ENCODE assay signal across 8 cellular contexts in the genomic region with DNA sequence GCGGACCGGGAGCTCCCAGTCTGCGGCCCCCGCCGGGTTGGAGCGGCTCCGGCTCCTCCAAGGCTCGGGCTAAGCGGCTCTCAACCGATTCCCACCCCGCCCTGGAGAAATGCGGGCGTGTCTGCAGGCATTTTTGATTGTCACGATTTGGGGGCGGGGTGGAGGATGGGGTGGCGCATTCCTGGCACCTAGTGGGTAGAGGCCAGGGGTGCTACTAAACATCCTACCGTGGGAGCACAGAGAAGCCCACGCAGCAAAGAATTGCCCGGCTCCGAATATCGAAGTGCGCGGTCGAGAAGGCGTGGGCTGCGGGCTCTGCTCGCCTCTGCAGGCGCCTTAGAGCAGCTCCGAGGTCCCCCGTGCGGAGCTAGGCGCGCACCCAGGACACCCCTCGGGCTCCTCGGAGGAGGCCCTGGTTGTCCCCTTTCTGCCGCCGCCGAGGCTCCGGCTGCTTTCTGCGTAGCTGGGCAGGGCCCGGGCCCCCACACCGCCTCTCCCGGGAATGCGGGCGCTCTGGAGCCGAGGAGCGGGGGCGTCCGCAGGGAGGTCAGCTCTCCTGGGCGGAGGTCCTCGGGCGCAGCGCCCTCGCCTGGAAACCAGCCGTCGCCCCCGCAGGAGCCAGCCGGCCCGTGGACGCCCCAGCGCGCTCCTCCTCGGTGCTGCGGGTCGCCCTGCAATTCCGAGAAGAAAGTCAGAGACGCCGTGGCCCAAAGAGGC. TPM values are rescaled to one million over a fixed set of nuclear protein-coding genes. Genes with fewer than 3 reads are reported as not detected.
DNase-seq lines count a peak whose midpoint lies in the region; ATAC-seq and TF ChIP-seq lines count a peak whose summit lies in the region.

No MANE protein-coding gene starts in this region.

- peak; percentile 58 for ATAC-seq in GM21381 (IDR thresholded peaks at IDR 0.05; ENCODE audit: unreplicated experiment)
- peak in 3 of 4 donors; percentile 62 to 72 (median 65) for ATAC-seq in heart left ventricle
- no peak for ATAC-seq in GM19467 (IDR thresholded peaks at IDR 0.05; ENCODE audit: unreplicated experiment)

- DNase-seq in NCI-H524 (lab: John Stamatoyannopoulos, UW) = peak; percentile 60 to 77
- peak; percentile 48 for DNase-seq in activated naive CD4-positive, alpha-beta T cell treated with anti-CD3 and anti-CD28 coated beads, Interleukin-2, amount 50 U/mL, for 16 hours
- peak in 4 of 5 donors; percentile 33 to 41 (median 36) for DNase-seq in heart left ventricle
- peak in 1 of 2 donors; percentile 31 for DNase-seq in trophoblast cell
- no peak for DNase-seq in DMS79 treated with DMSO at 0.1 percent for 48 hours (lab: John Stamatoyannopoulos, UW)

- H2AK5ac ChIP-seq in trophoblast cell (ENCODE audit: low read length) = no peak overlapping the region

- H3K4me3 ChIP-seq in ACC112 (ENCODE audit: low read depth, low read length) (peak overlapping the region; percentile 82), heart left ventricle (peak overlapping the region; percentile 28 to 64 (median 54)), trophoblast cell (ENCODE audit: low read depth, low read length) (peak overlapping the region; percentile 62)

- no peak overlapping the region for H3K23ac ChIP-seq in trophoblast cell (ENCODE audit: low read length)

- H3K27ac ChIP-seq in ACC112 (ENCODE audit: low read depth, low read length) = no peak overlapping the region
- no peak overlapping the region for H3K27ac ChIP-seq in heart left ventricle
- H3K27ac ChIP-seq in trophoblast cell (ENCODE audit: low read depth, low read length) = no peak overlapping the region

- no peaks in the 10 kb centered on the region for H3K9me3 ChIP-seq in heart left ventricle
- peaks cover 2% of the 10 kb centered on the region for H3K9me3 ChIP-seq in trophoblast cell (ENCODE audit: insufficient read depth, low read depth, low read length)

- no peak overlapping the region for H2BK120ac ChIP-seq in trophoblast cell (ENCODE audit: insufficient read depth, low read length, poor library complexity)

- TF ChIP-seq CTCF in heart left ventricle (IDR thresholded peaks at IDR 0.05) = peak in 5 of 12 donors; percentile 15 to 30 (median 24)

- no peak overlapping the region for H4K91ac ChIP-seq in trophoblast cell (ENCODE audit: low read depth, low read length)

- 0 to 1% (median 1%) methylated on average over 29 to 68 of the region's 68 CpGs for WGBS in heart left ventricle, 4 donors
- WGBS in trophoblast cell (ENCODE audit: extremely low coverage, insufficient coverage, insufficient read length) = no CpG with 5 or more reads among the region's 68 CpGs

- H3K14ac ChIP-seq in trophoblast cell (ENCODE audit: low read length) = no peak overlapping the region

- no peaks in the 10 kb centered on the region for H3K79me2 ChIP-seq in ACC112 (ENCODE audit: control insufficient read depth, insufficient read depth, low read length, unreplicated experiment)
- H3K79me2 ChIP-seq in trophoblast cell (ENCODE audit: control insufficient read depth, insufficient read depth, low read length, poor library complexity) = no peaks in the 10 kb centered on the region

- H3K18ac ChIP-seq in trophoblast cell (ENCODE audit: low read length) = no peak overlapping the region

- H3K9ac ChIP-seq in trophoblast cell (ENCODE audit: low read length) = no peak overlapping the region

- no peaks in the 10 kb centered on the region for H3K27me3 ChIP-seq in ACC112 (ENCODE audit: insufficient read depth, low read length)
- H3K27me3 ChIP-seq in heart left ventricle = peaks cover 14 to 50% (median 42%) of the 10 kb centered on the region in 9 donors
- H3K27me3 ChIP-seq in trophoblast cell (ENCODE audit: insufficient read depth, low read length) = peaks cover 10% of the 10 kb centered on the region

- H3K79me1 ChIP-seq in trophoblast cell (ENCODE audit: low read length) = no peaks in the 10 kb centered on the region

- no peak overlapping the region for H2BK5ac ChIP-seq in trophoblast cell (ENCODE audit: low read depth, low read length, poor library complexity)

- no peak overlapping the region for H2BK12ac ChIP-seq in trophoblast cell (ENCODE audit: low read length)

- peak overlapping the region; percentile 35 for H4K8ac ChIP-seq in trophoblast cell (ENCODE audit: low read depth, low read length)

- H3K4me1 ChIP-seq in ACC112 (ENCODE audit: control insufficient read depth, insufficient read depth, low read length, unreplicated experiment) (peaks cover 10% of the 10 kb centered on the region), heart left ventricle (peaks cover 0 to 19% (median 12%) of the 10 kb centered on the region in 12 donors), trophoblast cell (ENCODE audit: control insufficient read depth in 1 of 2, insufficient read depth in 2 of 2, low read length in 2 of 2) (peaks cover 8 to 9% of the 10 kb centered on the region in 2 experiments)

- intact Hi-C loops in heart left ventricle (cut with DNase I) = loop anchor here in 1 of 10 donors (5.0 kb wide), 1 partner anchor 57 kb away; no protein-coding TSS in a partner anchor

- TF ChIP-seq POLR2A in heart left ventricle (IDR thresholded peaks at IDR 0.05) = no peak

- peak overlapping the region; percentile 77 for H3K4me2 ChIP-seq in trophoblast cell (ENCODE audit: low read length)

- H3K4ac ChIP-seq in trophoblast cell (ENCODE audit: low read depth, low read length) = no peak overlapping the region

- H2AFZ ChIP-seq in ACC112 (ENCODE audit: low read length, unreplicated experiment) (peak overlapping the region; percentile 36), trophoblast cell (ENCODE audit: insufficient read depth, low read length, poor library complexity) (peak overlapping the region; percentile 67)

- H4K12ac ChIP-seq in trophoblast cell (ENCODE audit: low read depth, low read length) = no peak overlapping the region

- H3K36me3 ChIP-seq in ACC112 (ENCODE audit: insufficient read depth, low read length) (no peaks in the 10 kb centered on the region), heart left ventricle (no peaks in the 10 kb centered on the region), trophoblast cell (ENCODE audit: control insufficient read depth in 1 of 2, insufficient read depth in 2 of 2, low read length in 2 of 2) (no peaks in the 10 kb centered on the region)

RNA-seq across cellular contexts. Expression of a gene that starts 16.5 kb away (rescaled TPM):
- total RNA-seq in heart left ventricle = 1 to 10 TPM in 1 of 9 donors, under 1 TPM in 2, not detected in 6; 0.10 to 2.1 (median 0.66) TPM
- polyA plus RNA-seq in heart left ventricle = under 1 TPM in 1 of 2 donors, not detected in 1; 0.11 TPM
- 1.2 TPM in 2 replicates for polyA plus RNA-seq in trophoblast cell (2013)
